26 cellular contexts compared by ENCODE assay signal in the genomic region with DNA sequence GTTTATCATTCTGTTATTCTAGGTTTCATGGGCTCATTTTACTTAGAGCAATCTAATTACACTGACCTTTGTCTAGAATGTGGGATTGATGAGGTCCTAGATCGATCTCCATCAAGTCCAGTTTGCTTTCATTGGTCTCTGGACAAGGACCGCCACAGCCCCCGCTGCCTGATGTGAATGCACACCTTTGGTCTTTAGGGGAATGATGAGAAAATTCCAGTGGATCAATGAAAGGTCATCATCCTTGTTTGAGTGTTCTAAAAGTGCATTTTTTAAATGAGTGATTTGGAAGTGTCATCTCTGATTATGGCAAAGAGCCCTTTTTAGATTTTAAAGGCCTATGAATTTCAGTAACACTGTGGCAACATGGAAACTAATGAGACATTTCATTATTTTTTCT. TPM values are rescaled to one million over a fixed set of nuclear protein-coding genes. Genes with fewer than 3 reads are reported as not detected.
DNase-seq lines count a peak whose midpoint lies in the region; ATAC-seq lines count a peak whose summit lies in the region.
"Had no signal": no experiment of that assay in that cellular context is flagged by ENCODE, and none has a peak within 500 bp of the region (broad histone marks: within the 10 kb centered on the region; RNA-seq: fewer than 3 reads in every experiment).

No MANE protein-coding gene starts in this region.

- no peaks in the 10 kb centered on the region for H3K36me3 ChIP-seq in CD4-positive, CD25-positive, alpha-beta regulatory T cell (ENCODE audit: control insufficient read depth, insufficient read depth, low read length)
- H3K36me3 ChIP-seq: esophagus muscularis mucosa, heart right ventricle had no signal

- no peaks in the 10 kb centered on the region for H3K9me3 ChIP-seq in CD4-positive, CD25-positive, alpha-beta regulatory T cell (ENCODE audit: control insufficient read depth in 2 of 2, low read length in 2 of 2)
- H3K9me3 ChIP-seq: esophagus muscularis mucosa, heart right ventricle, mucosa of descending colon had no signal

- no peak for DNase-seq in T-helper 2 cell treated with Interferon-gamma antibody and Interleukin-4, amounts not matched to agents 5 μg/mL and 100 μg/mL, for 36 hours (ENCODE audit: low spot score)
- DNase-seq in T-helper 2 cell (no peak), GM03348 (ENCODE audit: low spot score) (no peak), pons (ENCODE audit: low spot score) (no peak)
- DNase-seq in CD4-positive, CD25-positive, alpha-beta regulatory T cell = no peak
- DNase-seq in activated CD8-positive, alpha-beta T cell treated with anti-CD3 and anti-CD28 coated beads, Interleukin-2, amount 10 ng/mL, durations not matched to agents 7 days and 5 days = no peak
- no peak for DNase-seq in naive thymus-derived CD8-positive, alpha-beta T cell
- DNase-seq: 8988T; foreskin fibroblast; heart right ventricle; HFFc6; mammary epithelial cell; NCI-H146; NCI-H226; NCI-H69; SHP77 treated with DMSO at 0.1 percent for 48 hours; stimulated activated CD4-positive, alpha-beta T cell treated with anti-CD3 and anti-CD28 coated beads, Interleukin-1b, Interleukin-23, amount 100 ng/mL, for 48 hours; T1000 had no signal

- no peak for ATAC-seq in CD4-positive, CD25-positive, alpha-beta regulatory T cell (ENCODE audit: low read depth in 2 of 2)
- no peak for ATAC-seq in activated CD8-positive, alpha-beta T cell treated with anti-CD3 and anti-CD28 coated beads, Interleukin-2, amount 10 ng/mL, durations not matched to agents 7 days and 5 days
- no peak for ATAC-seq in naive thymus-derived CD8-positive, alpha-beta T cell
- ATAC-seq in GM18511 (IDR thresholded peaks at IDR 0.05; ENCODE audit: unreplicated experiment) = no peak
- ATAC-seq: heart right ventricle; mucosa of descending colon; right cardiac atrium; stimulated activated naive CD8-positive, alpha-beta T cell treated with anti-CD3 and anti-CD28 coated beads, Interleukin-15, Interleukin-2, amounts not matched to agents 100 U/mL and 50 U/mL, for 24 hours had no signal

- H3K27me3 Mint-ChIP-seq in T-helper 2 cell treated with Interferon-gamma antibody and Interleukin-4, amounts not matched to agents 5 μg/mL and 100 μg/mL, for 36 hours (ENCODE audit: low read depth) = peaks cover 24% of the 10 kb centered on the region
- peaks cover 14% of the 10 kb centered on the region for H3K27me3 Mint-ChIP-seq in CD4-positive, CD25-positive, alpha-beta regulatory T cell
- H3K27me3 Mint-ChIP-seq in activated CD8-positive, alpha-beta T cell treated with anti-CD3 and anti-CD28 coated beads, Interleukin-2, amount 10 ng/mL, durations not matched to agents 7 days and 5 days (ENCODE audit: low read depth) = peaks cover 16% of the 10 kb centered on the region
- H3K27me3 Mint-ChIP-seq in naive thymus-derived CD8-positive, alpha-beta T cell = no peaks in the 10 kb centered on the region

- H3K27me3 ChIP-seq in CD4-positive, CD25-positive, alpha-beta regulatory T cell (ENCODE audit: control insufficient read depth, insufficient read depth, low read length) = peaks cover 2% of the 10 kb centered on the region
- H3K27me3 ChIP-seq: esophagus muscularis mucosa, heart right ventricle had no signal

- peaks cover 30% of the 10 kb centered on the region for H3K4me1 ChIP-seq in CD4-positive, CD25-positive, alpha-beta regulatory T cell (ENCODE audit: control insufficient read depth, insufficient read depth, low read length, poor library complexity, severe bottlenecking)

- POLR2A ChIA-PET in activated CD8-positive, alpha-beta T cell treated with anti-CD3 and anti-CD28 coated beads, Interleukin-2, amount 10 ng/mL, durations not matched to agents 7 days and 5 days (lab: Charles Lee) = no interaction called here
- POLR2A ChIA-PET in naive thymus-derived CD8-positive, alpha-beta T cell (lab: Charles Lee) = no interaction called here

- peaks cover 3% of the 10 kb centered on the region for H3K36me3 Mint-ChIP-seq in T-helper 2 cell treated with Interferon-gamma antibody and Interleukin-4, amounts not matched to agents 5 μg/mL and 100 μg/mL, for 36 hours (ENCODE audit: low read depth)
- H3K36me3 Mint-ChIP-seq in CD4-positive, CD25-positive, alpha-beta regulatory T cell = no peaks in the 10 kb centered on the region
- no peaks in the 10 kb centered on the region for H3K36me3 Mint-ChIP-seq in activated CD8-positive, alpha-beta T cell treated with anti-CD3 and anti-CD28 coated beads, Interleukin-2, amount 10 ng/mL, durations not matched to agents 7 days and 5 days (ENCODE audit: low read depth)
- H3K36me3 Mint-ChIP-seq in naive thymus-derived CD8-positive, alpha-beta T cell = no peaks in the 10 kb centered on the region

- CTCF ChIA-PET in activated CD8-positive, alpha-beta T cell treated with anti-CD3 and anti-CD28 coated beads, Interleukin-2, amount 10 ng/mL, durations not matched to agents 7 days and 5 days (lab: Charles Lee) = interaction anchor here (1.0 to 1.4 kb wide), 4 partner anchors 8 to 147 kb away, joined by 3 to 4 read pairs (median 4); no protein-coding TSS in a partner anchor

- no peaks in the 10 kb centered on the region for H3K9me3 Mint-ChIP-seq in T-helper 2 cell treated with Interferon-gamma antibody and Interleukin-4, amounts not matched to agents 5 μg/mL and 100 μg/mL, for 36 hours
- H3K9me3 Mint-ChIP-seq in CD4-positive, CD25-positive, alpha-beta regulatory T cell = no peaks in the 10 kb centered on the region
- no peaks in the 10 kb centered on the region for H3K9me3 Mint-ChIP-seq in activated CD8-positive, alpha-beta T cell treated with anti-CD3 and anti-CD28 coated beads, Interleukin-2, amount 10 ng/mL, durations not matched to agents 7 days and 5 days (ENCODE audit: insufficient read depth)
- H3K9me3 Mint-ChIP-seq in naive thymus-derived CD8-positive, alpha-beta T cell = no peaks in the 10 kb centered on the region
- H3K9me3 Mint-ChIP-seq: central memory CD8-positive, alpha-beta T cell; HFFc6 had no signal

- peak overlapping the region; percentile 76 for H3K27ac ChIP-seq in CD4-positive, CD25-positive, alpha-beta regulatory T cell (ENCODE audit: insufficient read depth, low read length, poor library complexity, severe bottlenecking)
- H3K27ac ChIP-seq: C4-2B, VCaP had no signal

- H3K4me3 ChIP-seq in CD4-positive, CD25-positive, alpha-beta regulatory T cell (ENCODE audit: low read depth, low read length) = no peak overlapping the region
- H3K4me3 ChIP-seq: mucosa of descending colon had no signal

- peak overlapping the region; percentile 47 for H3K4me3 Mint-ChIP-seq in T-helper 2 cell treated with Interferon-gamma antibody and Interleukin-4, amounts not matched to agents 5 μg/mL and 100 μg/mL, for 36 hours
- H3K4me3 Mint-ChIP-seq in CD4-positive, CD25-positive, alpha-beta regulatory T cell = peak overlapping the region in 2 of 4 donors; percentile 16 to 50
- H3K4me3 Mint-ChIP-seq in activated CD8-positive, alpha-beta T cell treated with anti-CD3 and anti-CD28 coated beads, Interleukin-2, amount 10 ng/mL, durations not matched to agents 7 days and 5 days = no peak overlapping the region
- peak overlapping the region in 8 of 10 donors; percentile 8 to 57 (median 54) for H3K4me3 Mint-ChIP-seq in naive thymus-derived CD8-positive, alpha-beta T cell
- H3K4me3 Mint-ChIP-seq: HFFc6 had no signal

- peaks cover 21% of the 10 kb centered on the region for H3K4me1 Mint-ChIP-seq in T-helper 2 cell treated with Interferon-gamma antibody and Interleukin-4, amounts not matched to agents 5 μg/mL and 100 μg/mL, for 36 hours (ENCODE audit: low read depth)
- peaks cover 15 to 37% (median 22%) of the 10 kb centered on the region in 4 donors for H3K4me1 Mint-ChIP-seq in CD4-positive, CD25-positive, alpha-beta regulatory T cell
- peaks cover 23% of the 10 kb centered on the region for H3K4me1 Mint-ChIP-seq in activated CD8-positive, alpha-beta T cell treated with anti-CD3 and anti-CD28 coated beads, Interleukin-2, amount 10 ng/mL, durations not matched to agents 7 days and 5 days (ENCODE audit: low read depth)
- peaks cover 17 to 31% (median 23%) of the 10 kb centered on the region in 4 donors for H3K4me1 Mint-ChIP-seq in naive thymus-derived CD8-positive, alpha-beta T cell

- no peak overlapping the region for H3K27ac Mint-ChIP-seq in T-helper 2 cell treated with Interferon-gamma antibody and Interleukin-4, amounts not matched to agents 5 μg/mL and 100 μg/mL, for 36 hours
- peak overlapping the region in 1 of 3 donors; percentile 81 for H3K27ac Mint-ChIP-seq in CD4-positive, CD25-positive, alpha-beta regulatory T cell
- H3K27ac Mint-ChIP-seq in activated CD8-positive, alpha-beta T cell treated with anti-CD3 and anti-CD28 coated beads, Interleukin-2, amount 10 ng/mL, durations not matched to agents 7 days and 5 days = peak overlapping the region; percentile 28
- peak overlapping the region in 7 of 10 donors; percentile 29 to 85 (median 56) for H3K27ac Mint-ChIP-seq in naive thymus-derived CD8-positive, alpha-beta T cell
- H3K27ac Mint-ChIP-seq: HFFc6 had no signal

RNA-seq across cellular contexts. Expression of a gene that starts 2.2 kb away (rescaled TPM):
- 177 TPM for total RNA-seq in CD4-positive, CD25-positive, alpha-beta regulatory T cell
- 10 to 100 TPM; 56.6 to 63.5 (median 63.0) TPM for polyA plus RNA-seq in CD4-positive, CD25-positive, alpha-beta regulatory T cell
- total RNA-seq in activated CD8-positive, alpha-beta T cell treated with anti-CD3 and anti-CD28 coated beads, Interleukin-2, amount 10 ng/mL, durations not matched to agents 7 days and 5 days = 10 to 100 TPM; 32.1 to 36.0 TPM
- 100 to 1,000 TPM; 160 to 162 TPM for total RNA-seq in naive thymus-derived CD8-positive, alpha-beta T cell
- 10 to 100 TPM; 29.1 to 41.3 (median 40.4) TPM for polyA plus RNA-seq in naive thymus-derived CD8-positive, alpha-beta T cell
